In genomic region chr9:85630676-85631075, GRCh38 we compare ENCODE assay signal across 18 cellular contexts.
DNase-seq lines count a peak whose midpoint lies in the region; ATAC-seq, FAIRE-seq and TF ChIP-seq lines count a peak whose summit lies in the region.
"Had no signal": no experiment of that assay in that cellular context is flagged by ENCODE, and none has a peak within 500 bp of the region (broad histone marks: within the 10 kb centered on the region; RNA-seq: fewer than 3 reads in every experiment).

No MANE protein-coding gene starts in this region.

- H3K4me1 ChIP-seq in RWPE2 (ENCODE audit: insufficient read depth, poor library complexity, severe bottlenecking) (no peaks in the 10 kb centered on the region), foreskin keratinocyte (no peaks in the 10 kb centered on the region)
- H3K4me1 ChIP-seq: BE2C had no signal

- no peaks in the 10 kb centered on the region for H3K27me3 ChIP-seq in RWPE2 (ENCODE audit: insufficient read depth, poor library complexity, severe bottlenecking)
- H3K27me3 ChIP-seq in foreskin keratinocyte, result no peaks in the 10 kb centered on the region
- H3K27me3 ChIP-seq: BE2C had no signal

- peaks cover 4% of the 10 kb centered on the region; the same call in 1 of the 2 replicates for H3K36me3 ChIP-seq in RWPE2 (ENCODE audit: low read depth)
- H3K36me3 ChIP-seq: BE2C had no signal

- no peak for TF ChIP-seq POLR2A in GM12892 (IDR thresholded peaks at IDR 0.05; ENCODE audit: low read depth, low read length)

- peak; percentile 24 for FAIRE-seq in GM12892 (lab: Jason Lieb, UNC)
- FAIRE-seq: GM19239, H1, HTR-8/SVneo, K562 had no signal

- DNase-seq in GM12892 (ENCODE audit: insufficient read length) (no peak), RWPE2 (ENCODE audit: low spot score) (no peak), foreskin keratinocyte (peak in 1 of 2 donors; percentile 60), DMS79 treated with DMSO at 0.1 percent for 48 hours (lab: John Stamatoyannopoulos, UW) (no peak)
- DNase-seq: BE2C; C1 segment of cervical spinal cord; CD4-positive, alpha-beta T cell; DMS153; DMS79; GF-D8; IMR-90 had no signal

- no peaks in the 10 kb centered on the region for H3K9me3 ChIP-seq in RWPE2 (ENCODE audit: severe bottlenecking)
- H3K9me3 ChIP-seq: BE2C, HAP-1 had no signal

- H3K4me3 ChIP-seq in RWPE2 (ENCODE audit: severe bottlenecking), result no peak overlapping the region
- H3K4me3 ChIP-seq: HAP-1, K562 had no signal

- ATAC-seq in RWPE2 (ENCODE audit: low read depth), result 0 out of 3 replicates have a peak, but pooled peaks have one; percentile 23
- ATAC-seq in foreskin keratinocyte, result peak; percentile 31
- no peak for ATAC-seq in HG03159 (IDR thresholded peaks at IDR 0.05; ENCODE audit: unreplicated experiment)
- no peak for ATAC-seq in HG03095 (IDR thresholded peaks at IDR 0.05; ENCODE audit: unreplicated experiment)
- ATAC-seq: K562 had no signal

- TF ChIP-seq CTCF in RWPE2 (IDR thresholded peaks at IDR 0.05; ENCODE audit: poor library complexity, severe bottlenecking) (no peak), foreskin keratinocyte (conservative IDR thresholded peaks at IDR 0.05) (no peak)

- H3K27ac ChIP-seq in RWPE2 (ENCODE audit: poor library complexity, severe bottlenecking) (no peak overlapping the region), foreskin keratinocyte (no peak overlapping the region)

Comparison
In these comparisons a context has a peak if more than half of its experiments do, and no peak if none do; other contexts are left out.
1. ATAC-seq: peak in RWPE2 (single experiment) and foreskin keratinocyte (single experiment); none in HG03159 (single experiment) and HG03095 (single experiment).